8 cellular contexts compared by ENCODE assay signal in the genomic region with DNA sequence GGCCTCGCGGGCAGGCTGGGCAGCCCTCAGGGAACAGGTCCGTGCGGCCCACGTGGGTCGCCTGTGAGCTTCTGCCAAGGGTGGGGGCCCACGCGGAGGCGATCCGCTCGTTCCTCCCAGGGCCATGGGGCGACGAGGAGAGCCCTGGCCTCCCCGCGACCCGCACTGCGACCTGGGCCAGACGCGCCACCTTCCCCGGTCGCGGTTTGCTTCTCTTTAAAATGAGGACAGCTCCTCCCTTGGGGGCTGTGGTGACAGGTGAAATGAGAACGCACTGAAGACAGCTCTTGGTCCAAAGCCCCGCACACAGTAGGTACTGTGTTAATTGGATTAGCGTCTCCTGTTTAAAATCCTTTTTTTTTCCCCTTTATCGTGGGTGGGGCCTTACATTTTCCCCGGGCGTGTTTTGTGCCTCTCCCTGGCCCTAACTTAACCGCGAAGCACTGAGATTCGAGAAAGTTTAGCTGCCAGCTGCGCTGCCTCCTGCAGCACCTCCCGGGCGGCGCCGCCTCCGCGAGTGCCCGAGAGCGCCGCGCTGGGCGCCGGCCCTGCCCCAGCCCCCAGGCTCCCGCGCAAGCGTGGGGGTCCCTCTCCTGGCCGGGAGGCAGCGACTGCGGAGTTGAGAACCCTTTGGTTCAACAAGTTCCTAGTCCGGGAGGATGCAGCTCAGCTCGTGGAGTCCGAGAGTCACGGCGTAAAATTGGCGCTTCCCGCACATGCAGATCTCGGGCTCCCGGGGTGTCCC. TPM values are rescaled to one million over a fixed set of nuclear protein-coding genes. Genes with fewer than 3 reads are reported as not detected.
DNase-seq lines count a peak whose midpoint lies in the region; ATAC-seq, FAIRE-seq and TF ChIP-seq lines count a peak whose summit lies in the region.

No MANE protein-coding gene starts in this region.

- H2BK15ac ChIP-seq in H1 (ENCODE audit: low read length), result no peak overlapping the region
- no peak overlapping the region for H2BK15ac ChIP-seq in mesendoderm (replicated peaks; ENCODE audit: low read depth)

- peak overlapping the region; percentile 91 to 99 for H3K4me3 Mint-ChIP-seq in stimulated activated naive CD8-positive, alpha-beta T cell treated with anti-CD3 and anti-CD28 coated beads, Interleukin-15, amount 100 ng/mL, for 72 hours

- H3K4me3 ChIP-seq in ACC112 (ENCODE audit: low read depth, low read length) (peak overlapping the region; percentile 98), LNCaP clone FGC (ENCODE audit: low read depth, low read length) (peak overlapping the region; percentile 71), H1 (ENCODE audit: extremely low read depth in 1 of 4, insufficient read depth in 2 of 4, low read depth in 3 of 4, low read length in 4 of 4) (peak overlapping the region; percentile 42 to 63 (median 49); a peak in 6 of 8 replicates), mesendoderm (ENCODE audit: low read length) (no peak overlapping the region)

- H3K79me1 ChIP-seq in H1 (ENCODE audit: low read depth, low read length), result 0 out of 2 replicates have a peak, but pooled peaks cover 3% of the 10 kb centered on the region
- H3K79me1 ChIP-seq in mesendoderm (ENCODE audit: low read length), result no peaks in the 10 kb centered on the region

- H3K23me2 ChIP-seq in H1 (ENCODE audit: low read depth, low read length), result peaks cover 19% of the 10 kb centered on the region

- TF ChIP-seq RAD21 in H1 (IDR thresholded peaks at IDR 0.05 in 1 of 2, conservative IDR thresholded peaks at IDR 0.05 in 1 of 2; ENCODE audit: low read depth in 2 of 2, low read length in 2 of 2), result peak in 1 of 2 experiments; percentile 37; a peak in 1 of 4 replicates

- no peak overlapping the region for H3K14ac ChIP-seq in H1 (ENCODE audit: insufficient read length)

- CTCF ChIA-PET in H1 (lab: Charles Lee; ENCODE audit: partially characterized antibody), result interaction anchor here (0.7 to 4.8 kb wide), 28 partner anchors 10 to 179 kb away, joined by 3 to 48 read pairs (median 4); no protein-coding TSS in a partner anchor

- H3K56ac ChIP-seq in H1 (replicated peaks; ENCODE audit: insufficient read length, low read depth, low read length), result no peak overlapping the region
- peak overlapping the region; percentile 88 for H3K56ac ChIP-seq in mesendoderm (ENCODE audit: low read length)

- H3K27ac ChIP-seq in ACC112 (ENCODE audit: low read depth, low read length) (no peak overlapping the region), H1 (ENCODE audit: low read depth, low read length) (no peak overlapping the region), mesendoderm (ENCODE audit: low read depth, low read length) (no peak overlapping the region)

- H3K18ac ChIP-seq in H1 (ENCODE audit: extremely low read depth, low read length), result no peak overlapping the region
- no peak overlapping the region for H3K18ac ChIP-seq in mesendoderm (ENCODE audit: low read length)

- no peaks in the 10 kb centered on the region for H3K36me3 ChIP-seq in ACC112 (ENCODE audit: insufficient read depth, low read length)
- no peaks in the 10 kb centered on the region for H3K36me3 ChIP-seq in H1 (ENCODE audit: control insufficient read depth in 2 of 4, insufficient read depth in 4 of 4, low read length in 3 of 4)
- no peaks in the 10 kb centered on the region for H3K36me3 ChIP-seq in mesendoderm (ENCODE audit: control insufficient read depth, insufficient read depth, low read length)

- H2AK5ac ChIP-seq in H1 (ENCODE audit: low read depth, low read length) (no peak overlapping the region), mesendoderm (ENCODE audit: low read length) (no peak overlapping the region)

- H2AFZ ChIP-seq in ACC112 (ENCODE audit: low read length, unreplicated experiment) (peak overlapping the region; percentile 50), H1 (ENCODE audit: low read length) (no peak overlapping the region)

- H4K20me1 ChIP-seq in H1 (replicated peaks in 1 of 2; ENCODE audit: control insufficient read depth in 1 of 2, insufficient read depth in 2 of 2, low read length in 2 of 2), result peaks cover 4 to 8% of the 10 kb centered on the region in 2 experiments

- H3K9me3 ChIP-seq in H1 (ENCODE audit: insufficient read depth in 2 of 2, low read depth in 1 of 2, low read length in 1 of 2), result no peaks in the 10 kb centered on the region

- no peak overlapping the region for H3K23ac ChIP-seq in H1 (ENCODE audit: insufficient read length)
- H3K23ac ChIP-seq in mesendoderm (ENCODE audit: low read length), result no peak overlapping the region

- H2BK5ac ChIP-seq in H1 (ENCODE audit: low read depth, low read length), result no peak overlapping the region
- H2BK5ac ChIP-seq in mesendoderm (ENCODE audit: low read length), result no peak overlapping the region

- no peak overlapping the region for H3K4ac ChIP-seq in H1 (replicated peaks; ENCODE audit: insufficient read length, low read depth, low read length)
- no peak overlapping the region for H3K4ac ChIP-seq in mesendoderm (ENCODE audit: low read depth, low read length)

- H4K8ac ChIP-seq in H1 (ENCODE audit: extremely low read depth, insufficient read depth, low read length) (0 out of 2 replicates have a peak overlapping the region, but pooled peaks have one; percentile 36), mesendoderm (ENCODE audit: low read depth, low read length) (no peak overlapping the region)

- POLR2A ChIA-PET in H1 (lab: Charles Lee; ENCODE audit: partially characterized antibody), result interaction anchor here (0.9 to 1.8 kb wide), 4 partner anchors 8 to 102 kb away, joined by 3 to 5 read pairs (median 4); no protein-coding TSS in a partner anchor

- H3K4me2 ChIP-seq in H1 (ENCODE audit: insufficient read depth in 1 of 2, low read depth in 2 of 2, low read length in 2 of 2) (peak overlapping the region; percentile 79 to 94), mesendoderm (ENCODE audit: low read length) (peak overlapping the region; percentile 48)

- H3K4me1 ChIP-seq in ACC112 (ENCODE audit: control insufficient read depth, insufficient read depth, low read length, unreplicated experiment) (peaks cover 30% of the 10 kb centered on the region), H1 (replicated peaks in 1 of 4; ENCODE audit: control insufficient read depth in 3 of 4, insufficient read depth in 4 of 4, low read length in 3 of 4) (peaks cover 0 to 10% (median 8%) of the 10 kb centered on the region in 4 experiments; a peak in 6 of 7 replicates), mesendoderm (ENCODE audit: control insufficient read depth, low read depth, low read length) (no peaks in the 10 kb centered on the region)

- H3K79me2 ChIP-seq in ACC112 (ENCODE audit: control insufficient read depth, insufficient read depth, low read length, unreplicated experiment), result peaks cover 60% of the 10 kb centered on the region
- no peaks in the 10 kb centered on the region for H3K79me2 ChIP-seq in H1 (ENCODE audit: control insufficient read depth in 1 of 2, insufficient read depth in 2 of 2, low read length in 2 of 2)
- H3K79me2 ChIP-seq in mesendoderm (ENCODE audit: control insufficient read depth, insufficient read depth, low read length), result no peaks in the 10 kb centered on the region

- no peak overlapping the region; a peak in 1 of 7 replicates for H3K9ac ChIP-seq in H1 (replicated peaks in 1 of 4; ENCODE audit: extremely low read depth in 1 of 4, low read depth in 3 of 4, low read length in 3 of 4)
- H3K9ac ChIP-seq in mesendoderm (ENCODE audit: low read length), result peak overlapping the region; percentile 26

- DNase-seq in LNCaP clone FGC (ENCODE audit: low read depth), result no peak
- DNase-seq in activated CD4-positive, alpha-beta T cell treated with anti-CD3 and anti-CD28 coated beads, Interleukin-2, amount 50 U/mL, for 1 hour, result peak; percentile 40
- peak in 1 of 2 experiments; percentile 59 for DNase-seq in H1 (ENCODE audit: low read depth in 1 of 2, low spot score in 2 of 2)
- DNase-seq in mesendoderm, result no peak
- DNase-seq in stimulated activated naive CD8-positive, alpha-beta T cell treated with anti-CD3 and anti-CD28 coated beads, Interleukin-15, amount 100 ng/mL, for 72 hours, result peak; percentile 50
- DNase-seq in NCI-H2081 treated with DMSO at 0.1 percent for 48 hours (lab: John Stamatoyannopoulos, UW), result no peak

- no peak for FAIRE-seq in H1 (lab: Jason Lieb, UNC)

- H4K5ac ChIP-seq in H1 (ENCODE audit: insufficient read length, low read depth, low read length) (no peak overlapping the region), mesendoderm (ENCODE audit: low read length) (no peak overlapping the region)

- peak; percentile 18 for ATAC-seq in GM18873 (IDR thresholded peaks at IDR 0.05; ENCODE audit: low FRiP score, unreplicated experiment)
- ATAC-seq in stimulated activated naive CD8-positive, alpha-beta T cell treated with anti-CD3 and anti-CD28 coated beads, Interleukin-15, amount 100 ng/mL, for 72 hours, result peak; percentile 0

- H2BK120ac ChIP-seq in H1 (replicated peaks; ENCODE audit: low read depth, low read length), result no peak overlapping the region
- H2BK120ac ChIP-seq in mesendoderm (ENCODE audit: low read depth, low read length), result no peak overlapping the region

- peak overlapping the region; percentile 72 to 86 for H3K27ac Mint-ChIP-seq in stimulated activated naive CD8-positive, alpha-beta T cell treated with anti-CD3 and anti-CD28 coated beads, Interleukin-15, amount 100 ng/mL, for 72 hours

- H3K4me1 Mint-ChIP-seq in stimulated activated naive CD8-positive, alpha-beta T cell treated with anti-CD3 and anti-CD28 coated beads, Interleukin-15, amount 100 ng/mL, for 72 hours, result peaks cover 89% of the 10 kb centered on the region

- no peak overlapping the region for H2BK20ac ChIP-seq in H1 (ENCODE audit: low read length)

- TF ChIP-seq POLR2A in H1 (IDR thresholded peaks at IDR 0.05; ENCODE audit: control extremely low read depth in 1 of 2, low read depth in 2 of 2, low read length in 2 of 2), result no peak

- TF ChIP-seq EP300 in H1 (IDR thresholded peaks at IDR 0.05; ENCODE audit: borderline replicate concordance in 1 of 2, low read depth in 2 of 2, low read length in 2 of 2), result no peak

- no peak overlapping the region for H2BK12ac ChIP-seq in H1 (ENCODE audit: low read depth, low read length)

- H3K27me3 ChIP-seq in ACC112 (ENCODE audit: insufficient read depth, low read length) (no peaks in the 10 kb centered on the region), H1 (replicated peaks in 1 of 4; ENCODE audit: control insufficient read depth in 3 of 4, extremely low read depth in 1 of 4, insufficient read depth in 3 of 4, low read length in 3 of 4) (peaks cover 11 to 41% (median 32%) of the 10 kb centered on the region in 4 experiments), mesendoderm (ENCODE audit: insufficient read depth, low read length, poor library complexity) (peaks cover 21% of the 10 kb centered on the region)

- WGBS in H1 (ENCODE audit: extremely low coverage in 1 of 2, insufficient coverage in 1 of 2, insufficient read length in 1 of 2, insufficient replicate concordance in 2 of 2, low coverage in 1 of 2, low lambda C conversion rate in 2 of 2, missing lambda C conversion rate in 1 of 2), 2 experiments, result 2% methylated on average over 47 of the region's 59 CpGs; no CpG with 5 or more reads in 1 of the 2 experiments
- WGBS in mesendoderm (ENCODE audit: extremely low coverage, insufficient coverage, low lambda C conversion rate), result no CpG with 5 or more reads among the region's 59 CpGs

- TF ChIP-seq CTCF in LNCaP clone FGC (IDR thresholded peaks at IDR 0.05; ENCODE audit: control insufficient read depth, extremely low read depth, insufficient read depth) (0 out of 2 replicates have a peak, but pooled peaks have one; percentile 9), H1 (IDR thresholded peaks at IDR 0.05; ENCODE audit: control extremely low read depth in 1 of 3, insufficient read depth in 1 of 3, low read depth in 1 of 3, low read length in 3 of 3) (peak in 1 of 3 experiments; percentile 24; a peak in 1 of 4 replicates)

- H4K91ac ChIP-seq in H1 (replicated peaks; ENCODE audit: insufficient read length, low read length), result no peak overlapping the region

- peaks cover 3 to 4% of the 10 kb centered on the region in 2 donors for H3K9me3 Mint-ChIP-seq in stimulated activated naive CD8-positive, alpha-beta T cell treated with anti-CD3 and anti-CD28 coated beads, Interleukin-15, amount 100 ng/mL, for 72 hours

- no peaks in the 10 kb centered on the region for H3K27me3 Mint-ChIP-seq in stimulated activated naive CD8-positive, alpha-beta T cell treated with anti-CD3 and anti-CD28 coated beads, Interleukin-15, amount 100 ng/mL, for 72 hours

RNA-seq across cellular contexts. Expression of a gene that starts 1.1 kb away (rescaled TPM):
- 8.6 and 8.7 TPM in 2 replicates for total RNA-seq in H1 (2021; fragmentation: NEBNext Ultra II Directional; extraction: Animal tissue kit (Norgen Biotek cat#: 25700))
- 5.8 and 11.5 TPM in 2 replicates for polyA plus RNA-seq in H1 (2011; rRNA removed)
- 5.9 TPM for polyA plus RNA-seq in H1 (2011; cell fraction: cytosol; rRNA removed)
- polyA plus RNA-seq in H1 (2011; cell fraction: nucleus; rRNA removed), result 9.7 TPM
- 4.4 to 8.2 TPM (median 6.6 TPM) in 4 replicates for polyA plus RNA-seq in H1 (2012, experiment 1 of 2)
- polyA plus RNA-seq in H1 (2012, experiment 2 of 2), result 6.9 TPM
- 7.8 TPM for polyA plus RNA-seq in H1 (2013, experiment 1 of 2)
- 8.1 TPM for polyA plus RNA-seq in H1 (2013, experiment 2 of 2)
- polyA minus RNA-seq in H1 (2011; rRNA and poly(A)+ RNA removed), result 2.1 and 2.6 TPM in 2 replicates
- 4.3 TPM for polyA minus RNA-seq in H1 (2011; cell fraction: cytosol; rRNA and poly(A)+ RNA removed)
- polyA minus RNA-seq in H1 (2011; cell fraction: nucleus; rRNA and poly(A)+ RNA removed), result 3.9 TPM
- 9.2 TPM for polyA plus RNA-seq in mesendoderm (2013, experiment 1 of 2)
- polyA plus RNA-seq in mesendoderm (2013, experiment 2 of 2), result 8.8 TPM

Comparison
In these comparisons a context has a peak if more than half of its experiments do, and no peak if none do; other contexts are left out.
1. DNase-seq: peak in activated CD4-positive, alpha-beta T cell treated with anti-CD3 and anti-CD28 coated beads, Interleukin-2, amount 50 U/mL, for 1 hour (single experiment) and stimulated activated naive CD8-positive, alpha-beta T cell treated with anti-CD3 and anti-CD28 coated beads, Interleukin-15, amount 100 ng/mL, for 72 hours (2 of 2); none in LNCaP clone FGC (single experiment), mesendoderm (single experiment) and NCI-H2081 treated with DMSO at 0.1 percent for 48 hours (single experiment).